In the genomic region with DNA sequence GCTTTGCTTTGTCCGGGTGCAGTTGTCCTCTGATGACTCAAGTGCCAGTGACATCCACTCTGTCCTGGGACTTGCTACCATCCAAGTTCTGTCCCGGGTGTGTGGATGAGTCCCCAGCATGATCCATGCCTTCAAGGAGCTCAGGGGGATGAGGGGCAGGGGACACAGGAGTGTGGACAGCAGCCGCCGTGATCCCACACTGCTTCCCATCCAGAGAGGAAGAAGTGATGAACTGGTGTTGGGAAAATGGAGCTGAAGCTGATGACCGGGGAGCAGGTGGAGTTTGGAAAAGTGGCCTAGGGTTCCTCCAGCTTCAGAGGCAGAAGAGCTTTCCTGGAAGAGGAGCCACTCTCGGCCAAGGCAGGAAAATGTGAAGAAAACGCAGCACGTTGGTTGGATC, we compare ENCODE assay signal across 21 cellular contexts.
"Had no signal": no experiment of that assay in that cellular context is flagged by ENCODE, and none has a peak within 500 bp of the region (broad histone marks: within the 10 kb centered on the region; RNA-seq: fewer than 3 reads in every experiment).

No MANE protein-coding gene starts in this region.

- FAIRE-seq: colon had no signal

- H3K4me3 Mint-ChIP-seq: activated CD4-positive, alpha-beta memory T cell treated with anti-CD3 and anti-CD28 coated beads, Interleukin-2, amount 10 ng/mL, durations not matched to agents 7 days and 5 days; activated naive CD8-positive, alpha-beta T cell treated with anti-CD3 and anti-CD28 coated beads, Interleukin-2, amount 10 ng/mL, durations not matched to agents 7 days and 5 days; activated T-cell treated with anti-CD3 and anti-CD28 coated beads, Interleukin-2, amount 50 U/mL, for 72 hours; brain; memory B cell; naive thymus-derived CD4-positive, alpha-beta T cell; T-cell; WTC11 had no signal

- H3K4me1 ChIP-seq: gastrocnemius medialis, tibial artery, uterus had no signal

- H3K4me3 ChIP-seq: gastrocnemius medialis, tibial artery, uterus had no signal

- H3K36me3 Mint-ChIP-seq: activated naive CD8-positive, alpha-beta T cell treated with anti-CD3 and anti-CD28 coated beads, Interleukin-2, amount 10 ng/mL, durations not matched to agents 7 days and 5 days had no signal

- H3K27ac ChIP-seq: gastrocnemius medialis, tibial artery, uterus had no signal

- H3K27me3 ChIP-seq: tibial artery, uterus had no signal

- H3K36me3 ChIP-seq: gastrocnemius medialis, tibial artery, uterus had no signal

- ATAC-seq: activated T-cell treated with anti-CD3 and anti-CD28 coated beads, Interleukin-2, amount 50 U/mL, for 72 hours; gastrocnemius medialis; naive thymus-derived CD4-positive, alpha-beta T cell; T-cell had no signal

- H3K9ac ChIP-seq: SK-N-SH had no signal

- H3K27ac Mint-ChIP-seq: activated CD4-positive, alpha-beta memory T cell treated with anti-CD3 and anti-CD28 coated beads, Interleukin-2, amount 10 ng/mL, durations not matched to agents 7 days and 5 days; activated naive CD8-positive, alpha-beta T cell treated with anti-CD3 and anti-CD28 coated beads, Interleukin-2, amount 10 ng/mL, durations not matched to agents 7 days and 5 days; activated T-cell treated with anti-CD3 and anti-CD28 coated beads, Interleukin-2, amount 50 U/mL, for 72 hours; memory B cell; T-cell; WTC11 had no signal

- H3K4me2 ChIP-seq: SK-N-SH had no signal

- H3K4me1 Mint-ChIP-seq: activated CD4-positive, alpha-beta memory T cell treated with anti-CD3 and anti-CD28 coated beads, Interleukin-2, amount 10 ng/mL, durations not matched to agents 7 days and 5 days; activated naive CD8-positive, alpha-beta T cell treated with anti-CD3 and anti-CD28 coated beads, Interleukin-2, amount 10 ng/mL, durations not matched to agents 7 days and 5 days; memory B cell; naive thymus-derived CD4-positive, alpha-beta T cell; T-cell had no signal

- DNase-seq: activated CD4-positive, alpha-beta memory T cell treated with anti-CD3 and anti-CD28 coated beads, Interleukin-2, amount 10 ng/mL, durations not matched to agents 7 days and 5 days; activated CD4-positive, alpha-beta T cell treated with anti-CD3 and anti-CD28 coated beads for 4 hours; activated naive CD8-positive, alpha-beta T cell treated with anti-CD3 and anti-CD28 coated beads, Interleukin-2, amount 10 ng/mL, durations not matched to agents 7 days and 5 days; activated T-cell treated with anti-CD3 and anti-CD28 coated beads, Interleukin-2, amount 50 U/mL, for 72 hours; anterior cingulate cortex; central memory CD4-positive, alpha-beta T cell; gastrocnemius medialis; naive thymus-derived CD4-positive, alpha-beta T cell; nucleus accumbens; SK-N-SH; stimulated activated CD4-positive, alpha-beta T cell treated with anti-CD3 and anti-CD28 coated beads, Interleukin-12 subunit alpha, Interleukin-12 subunit beta, amount 100 ng/mL, for 4 hours; stimulated activated CD4-positive, alpha-beta T cell treated with anti-CD3 and anti-CD28 coated beads, Interleukin-1b, Interleukin-23, amount 100 ng/mL, for 48 hours; stimulated activated naive CD4-positive, alpha-beta T cell; substantia nigra; tibial artery; uterus had no signal
